In genomic region chr18:46756559-46757201, GRCh38 we compare ENCODE assay signal across 8 cellular contexts. TPM values are rescaled to one million over a fixed set of nuclear protein-coding genes. Genes with fewer than 3 reads are reported as not detected.
A peak's percentile ranks its signal among the peaks of the same experiment; 100 is the strongest.
DNase-seq lines count a peak whose midpoint lies in the region; ATAC-seq and TF ChIP-seq lines count a peak whose summit lies in the region.

Gene ST8SIA5, minus strand, starts transcription at chr18:46757053. Its CDS starts 545 bp downstream, at chr18:46756508.

- peaks cover 65% of the 10 kb centered on the region for H3K27me3 Mint-ChIP-seq in activated T-helper 17 cell treated with anti-CD3 and anti-CD28 coated beads, Interleukin-2, amount 50 U/mL, for 72 hours

- no peak for TF ChIP-seq EP300 in upper lobe of left lung (IDR thresholded peaks at IDR 0.05)

- H3K4me1 Mint-ChIP-seq in activated T-helper 17 cell treated with anti-CD3 and anti-CD28 coated beads, Interleukin-2, amount 50 U/mL, for 72 hours: no peaks in the 10 kb centered on the region

- peaks cover 50% of the 10 kb centered on the region for H3K27me3 ChIP-seq in HL-60 (ENCODE audit: insufficient read depth, poor library complexity, severe bottlenecking)
- peaks cover 0 to 31% (median 17%) of the 10 kb centered on the region in 4 donors for H3K27me3 ChIP-seq in upper lobe of left lung

- peaks cover 15 to 27% (median 23%) of the 10 kb centered on the region in 4 donors for H3K4me1 ChIP-seq in upper lobe of left lung

- H3K36me3 ChIP-seq in upper lobe of left lung: no peaks in the 10 kb centered on the region

- TF ChIP-seq POLR2A in upper lobe of left lung (IDR thresholded peaks at IDR 0.05): no peak

- no peaks in the 10 kb centered on the region for H3K9me3 Mint-ChIP-seq in activated T-helper 17 cell treated with anti-CD3 and anti-CD28 coated beads, Interleukin-2, amount 50 U/mL, for 72 hours

- TF ChIP-seq CTCF in HL-60 (IDR thresholded peaks at IDR 0.05; ENCODE audit: insufficient read depth, low read length) (no peak), upper lobe of left lung (IDR thresholded peaks at IDR 0.05) (no peak)

- peak; percentile 56 for DNase-seq in DMS153 (lab: John Stamatoyannopoulos, UW)
- DNase-seq in HL-60 (ENCODE audit: low read depth in 1 of 2, low spot score in 1 of 2): no peak
- DNase-seq in upper lobe of left lung: peak in 1 of 2 donors; percentile 84
- DNase-seq in epidermal melanocyte (ENCODE audit: insufficient read length, low spot score): no peak
- DNase-seq in SKM-1 treated with dmso at 0.1 percent for 144 hours (lab: John Stamatoyannopoulos, UW; ENCODE audit: unreplicated experiment): no peak

- ATAC-seq in activated T-helper 17 cell treated with anti-CD3 and anti-CD28 coated beads, Interleukin-2, amount 50 U/mL, for 72 hours (replicated peaks): no peak
- ATAC-seq in upper lobe of left lung (ENCODE audit: low FRiP score in 2 of 2) (peak in 1 of 2 donors; percentile 30), HG03439 (IDR thresholded peaks at IDR 0.05; ENCODE audit: unreplicated experiment) (no peak)

- WGBS in upper lobe of left lung, 2 donors: 0 to 1% methylated on average over 3 to 72 of the region's 74 CpGs

- H3K9me3 ChIP-seq in iPS-18c (ENCODE audit: control insufficient read depth, insufficient read depth, low read length) (no peaks in the 10 kb centered on the region), upper lobe of left lung (no peaks in the 10 kb centered on the region)

- H3K27ac Mint-ChIP-seq in activated T-helper 17 cell treated with anti-CD3 and anti-CD28 coated beads, Interleukin-2, amount 50 U/mL, for 72 hours: no peak within 1 kb of the TSS

- peak within 1 kb of the TSS; percentile 22 for H3K4me3 Mint-ChIP-seq in activated T-helper 17 cell treated with anti-CD3 and anti-CD28 coated beads, Interleukin-2, amount 50 U/mL, for 72 hours

- H3K27ac ChIP-seq in HL-60 (replicated peaks) (no peak within 1 kb of the TSS), upper lobe of left lung (no peak within 1 kb of the TSS)

- no peaks in the 10 kb centered on the region for H3K36me3 Mint-ChIP-seq in activated T-helper 17 cell treated with anti-CD3 and anti-CD28 coated beads, Interleukin-2, amount 50 U/mL, for 72 hours (ENCODE audit: low read depth)

- H3K4me3 ChIP-seq in HL-60 (replicated peaks; ENCODE audit: insufficient read depth, low read length) (peak within 1 kb of the TSS; percentile 44), iPS-18c (ENCODE audit: insufficient read depth, low read depth, low read length) (peak within 1 kb of the TSS; percentile 59), upper lobe of left lung (peak within 1 kb of the TSS in 3 of 4 donors; percentile 18 to 35 (median 19))

RNA-seq across cellular contexts. Expression of gene ST8SIA5, which starts in this region (rescaled TPM):
- total RNA-seq in activated T-helper 17 cell treated with anti-CD3 and anti-CD28 coated beads, Interleukin-2, amount 50 U/mL, for 72 hours: under 1 TPM in 1 of 2 donors, not detected in 1; 0.19 TPM
- total RNA-seq in upper lobe of left lung: under 1 TPM in 4 of 6 donors, not detected in 2; 0.30 to 0.74 (median 0.50) TPM
